21 cellular contexts compared by ENCODE assay signal in genomic region chr18:27778925-27779324, GRCh38.
"Had no signal": no experiment of that assay in that cellular context is flagged by ENCODE, and none has a peak within 500 bp of the region (broad histone marks: within the 10 kb centered on the region; RNA-seq: fewer than 3 reads in every experiment).

No MANE protein-coding gene starts in this region.

- ATAC-seq: gastrocnemius medialis; natural killer cell treated with Interleukin-12 subunit alpha and Interleukin-12 subunit beta and Interleukin-15 and Interleukin-18, amount 100 ng/mL, for 72 hours; pancreas had no signal

- H3K27me3 Mint-ChIP-seq: natural killer cell treated with Interleukin-12 subunit alpha and Interleukin-12 subunit beta and Interleukin-15 and Interleukin-18, amount 100 ng/mL, for 72 hours had no signal

- H3K36me3 ChIP-seq: esophagus muscularis mucosa, gastrocnemius medialis, heart right ventricle, pancreas, stomach had no signal

- H3K27ac ChIP-seq: dorsolateral prefrontal cortex, epithelial cell of prostate, esophagus muscularis mucosa, gastrocnemius medialis, heart right ventricle, pancreas, stomach had no signal

- H3K36me3 Mint-ChIP-seq: mesothelial cell of epicardium; natural killer cell treated with Interleukin-12 subunit alpha and Interleukin-12 subunit beta and Interleukin-15 and Interleukin-18, amount 100 ng/mL, for 72 hours had no signal

- H3K27ac Mint-ChIP-seq: mesothelial cell of epicardium; natural killer cell treated with Interleukin-12 subunit alpha and Interleukin-12 subunit beta and Interleukin-15 and Interleukin-18, amount 100 ng/mL, for 72 hours; progenitor cell of endocrine pancreas had no signal

- H3K4me1 Mint-ChIP-seq: mesothelial cell of epicardium had no signal

- H3K9me3 Mint-ChIP-seq: mesothelial cell of epicardium had no signal

- H3K4me3 ChIP-seq: dorsolateral prefrontal cortex, esophagus muscularis mucosa, gastrocnemius medialis, heart right ventricle, pancreas, stomach had no signal

- DNase-seq: cortex of kidney; dorsolateral prefrontal cortex; effector CD8-positive, alpha-beta T cell; gastrocnemius medialis; heart right ventricle; hypothalamus; islet precursor cell; occipital lobe; pancreas; right cardiac atrium; small intestine; stimulated activated CD4-positive, alpha-beta T cell treated with anti-CD3 and anti-CD28 coated beads, Interleukin-12 subunit alpha, Interleukin-12 subunit beta, amount 100 ng/mL, for 4 hours; stimulated activated naive CD4-positive, alpha-beta T cell; stomach; substantia nigra; trophoblast cell had no signal

- FAIRE-seq: pancreas, small intestine had no signal

- H3K27me3 ChIP-seq: dorsolateral prefrontal cortex, esophagus muscularis mucosa, gastrocnemius medialis, heart right ventricle, pancreas, stomach had no signal

- H3K4me3 Mint-ChIP-seq: mesothelial cell of epicardium; natural killer cell treated with Interleukin-12 subunit alpha and Interleukin-12 subunit beta and Interleukin-15 and Interleukin-18, amount 100 ng/mL, for 72 hours had no signal

- H3K4me1 ChIP-seq: esophagus muscularis mucosa, gastrocnemius medialis, heart right ventricle, pancreas, stomach had no signal
